Comparison of ENCODE assay signal across 27 cellular contexts in genomic region chr9:111034146-111034545, GRCh38. TPM values are rescaled to one million over a fixed set of nuclear protein-coding genes. Genes with fewer than 3 reads are reported as not detected.
DNase-seq lines count a peak whose midpoint lies in the region; ATAC-seq, FAIRE-seq and TF ChIP-seq lines count a peak whose summit lies in the region.
"Had no signal": no experiment of that assay in that cellular context is flagged by ENCODE, and none has a peak within 500 bp of the region (broad histone marks: within the 10 kb centered on the region; RNA-seq: fewer than 3 reads in every experiment).

No MANE protein-coding gene starts in this region.

- H3K27ac ChIP-seq in hepatocyte (no peak overlapping the region), aorta (ENCODE audit: low read depth in 1 of 2, low read length in 2 of 2) (no peak overlapping the region), small intestine (ENCODE audit: low read depth in 1 of 2, low read length in 1 of 2) (no peak overlapping the region)
- H3K27ac ChIP-seq: parathyroid adenoma had no signal

- no peaks in the 10 kb centered on the region for H3K36me3 ChIP-seq in hepatocyte (replicated peaks; ENCODE audit: insufficient read depth, low read depth)
- H3K36me3 ChIP-seq in skeletal muscle satellite cell (ENCODE audit: insufficient read depth, low read length), result peaks cover 27% of the 10 kb centered on the region
- H3K36me3 ChIP-seq in aorta (ENCODE audit: control insufficient read depth in 1 of 2, insufficient read depth in 2 of 2, low read length in 1 of 2), result peaks cover 1 to 6% of the 10 kb centered on the region in 2 donors
- peaks cover 1 to 3% of the 10 kb centered on the region in 2 donors for H3K36me3 ChIP-seq in small intestine (ENCODE audit: control insufficient read depth in 2 of 2, insufficient read depth in 2 of 2, low read length in 2 of 2)

- ATAC-seq in stimulated activated effector memory CD8-positive, alpha-beta T cell treated with anti-CD3 and anti-CD28 coated beads, Interleukin-12 subunit alpha, Interleukin-12 subunit beta, amount 100 ng/mL, for 72 hours, result no peak
- no peak for ATAC-seq in aorta (ENCODE audit: low FRiP score)
- no peak for ATAC-seq in HG03460 (IDR thresholded peaks at IDR 0.05; ENCODE audit: unreplicated experiment)
- ATAC-seq: activated naive CD8-positive, alpha-beta T cell treated with anti-CD3 and anti-CD28 coated beads, Interleukin-2, amount 50 U/mL, for 24 hours; GM23338; naive thymus-derived CD8-positive, alpha-beta T cell; stimulated activated naive CD8-positive, alpha-beta T cell treated with anti-CD3 and anti-CD28 coated beads, Interleukin-15, amount 100 ng/mL, for 72 hours; WTC11 had no signal

- peaks cover 5% of the 10 kb centered on the region for H3K4me1 Mint-ChIP-seq in stimulated activated effector memory CD8-positive, alpha-beta T cell treated with anti-CD3 and anti-CD28 coated beads, Interleukin-12 subunit alpha, Interleukin-12 subunit beta, amount 100 ng/mL, for 72 hours

- intact Hi-C loops in aorta (cut with DNase I), result loop anchor here (10.0 kb wide), 2 partner anchors 379 to 389 kb away; no protein-coding TSS in a partner anchor

- no peaks in the 10 kb centered on the region for H3K9me3 ChIP-seq in hepatocyte (ENCODE audit: low read depth)
- H3K9me3 ChIP-seq in skeletal muscle satellite cell (replicated peaks; ENCODE audit: low read length), result no peaks in the 10 kb centered on the region
- H3K9me3 ChIP-seq in aorta (ENCODE audit: control insufficient read depth, low read length), result no peaks in the 10 kb centered on the region
- no peaks in the 10 kb centered on the region for H3K9me3 ChIP-seq in small intestine (ENCODE audit: control insufficient read depth, low read depth)

- peak overlapping the region; percentile 87 for H3K4me2 ChIP-seq in hepatocyte
- H3K4me2 ChIP-seq in skeletal muscle satellite cell (ENCODE audit: low read length), result peak overlapping the region; percentile 85
- H3K4me2 ChIP-seq: GM23338 had no signal

- peaks cover 18% of the 10 kb centered on the region for H3K4me1 ChIP-seq in hepatocyte (ENCODE audit: insufficient read depth)
- peaks cover 35% of the 10 kb centered on the region for H3K4me1 ChIP-seq in skeletal muscle satellite cell (ENCODE audit: control insufficient read depth, insufficient read depth, low read length)
- H3K4me1 ChIP-seq in aorta (ENCODE audit: control insufficient read depth in 1 of 2, insufficient read depth in 2 of 2, low read length in 2 of 2), result peaks cover 2 to 8% of the 10 kb centered on the region in 2 donors
- no peaks in the 10 kb centered on the region for H3K4me1 ChIP-seq in small intestine (ENCODE audit: control insufficient read depth in 2 of 2, insufficient read depth in 1 of 2, low read depth in 1 of 2, low read length in 1 of 2)
- H3K4me1 ChIP-seq: parathyroid adenoma had no signal

- H4K20me1 ChIP-seq in hepatocyte (ENCODE audit: insufficient read depth, poor library complexity, severe bottlenecking), result peaks cover 38% of the 10 kb centered on the region

- no peak overlapping the region for H3K27ac Mint-ChIP-seq in stimulated activated effector memory CD8-positive, alpha-beta T cell treated with anti-CD3 and anti-CD28 coated beads, Interleukin-12 subunit alpha, Interleukin-12 subunit beta, amount 100 ng/mL, for 72 hours
- H3K27ac Mint-ChIP-seq: activated naive CD8-positive, alpha-beta T cell treated with anti-CD3 and anti-CD28 coated beads, Interleukin-2, amount 50 U/mL, for 24 hours; CD4-positive, alpha-beta memory T cell; GM23338; stimulated activated naive CD8-positive, alpha-beta T cell treated with anti-CD3 and anti-CD28 coated beads, Interleukin-15, amount 100 ng/mL, for 72 hours; WTC11 had no signal

- no peak overlapping the region for H3K9ac ChIP-seq in skeletal muscle satellite cell (ENCODE audit: low read depth, low read length)
- H3K9ac ChIP-seq: parathyroid adenoma had no signal

- 30% methylated on average over 2 of the region's 2 CpGs for whole genome bisulfite sequencing in hepatocyte (ENCODE audit: low lambda C conversion rate, missing lambda C conversion rate)
- WGBS in aorta, 2 donors, result 32 to 38% methylated on average over 2 of the region's 2 CpGs
- 55 to 85% (median 82%) methylated on average over 2 of the region's 2 CpGs for WGBS in small intestine, 3 donors

- H3K9me3 Mint-ChIP-seq in stimulated activated effector memory CD8-positive, alpha-beta T cell treated with anti-CD3 and anti-CD28 coated beads, Interleukin-12 subunit alpha, Interleukin-12 subunit beta, amount 100 ng/mL, for 72 hours, result peaks cover 4% of the 10 kb centered on the region
- H3K9me3 Mint-ChIP-seq: activated naive CD8-positive, alpha-beta T cell treated with anti-CD3 and anti-CD28 coated beads, Interleukin-2, amount 50 U/mL, for 24 hours; GM23338; stimulated activated naive CD8-positive, alpha-beta T cell treated with anti-CD3 and anti-CD28 coated beads, Interleukin-15, amount 100 ng/mL, for 72 hours; WTC11 had no signal

- peak overlapping the region; percentile 3; the same call in 1 of the 2 replicates for H3K4me3 ChIP-seq in AG09309 (ENCODE audit: control insufficient read depth, low read depth, low read length)
- peak overlapping the region; percentile 95 for H3K4me3 ChIP-seq in WI38 (ENCODE audit: low read depth, low read length)
- H3K4me3 ChIP-seq in hepatocyte, result no peak overlapping the region
- peak overlapping the region; percentile 76 for H3K4me3 ChIP-seq in skeletal muscle satellite cell (ENCODE audit: low read length)
- H3K4me3 ChIP-seq in aorta (ENCODE audit: low read length in 2 of 2), result peak overlapping the region in 1 of 2 donors; percentile 19
- H3K4me3 ChIP-seq in small intestine (ENCODE audit: low read depth in 1 of 2, low read length in 2 of 2), result no peak overlapping the region
- H3K4me3 ChIP-seq: GM23338 had no signal

- H3K27me3 ChIP-seq in hepatocyte (no peaks in the 10 kb centered on the region), skeletal muscle satellite cell (ENCODE audit: control insufficient read depth, insufficient read depth, low read length) (no peaks in the 10 kb centered on the region), aorta (ENCODE audit: control insufficient read depth in 1 of 2, insufficient read depth in 2 of 2, low read length in 1 of 2) (no peaks in the 10 kb centered on the region), small intestine (ENCODE audit: control insufficient read depth in 2 of 2, insufficient read depth in 2 of 2, low read length in 2 of 2) (peaks cover 0 to 3% of the 10 kb centered on the region in 2 donors)

- no peak for FAIRE-seq in small intestine (lab: Jason Lieb, UNC)
- FAIRE-seq: keratinocyte had no signal

- no peak for DNase-seq in AG09309 (ENCODE audit: low read depth)
- no peak for DNase-seq in hepatocyte (ENCODE audit: low spot score)
- DNase-seq in stimulated activated effector memory CD8-positive, alpha-beta T cell treated with anti-CD3 and anti-CD28 coated beads, Interleukin-12 subunit alpha, Interleukin-12 subunit beta, amount 100 ng/mL, for 72 hours (ENCODE audit: low spot score in 2 of 2), result no peak
- no peak for DNase-seq in aorta
- DNase-seq in small intestine, result no peak
- DNase-seq: ACHN; activated CD4-positive, alpha-beta T cell treated with anti-CD3 and anti-CD28 coated beads, Interleukin-2, amount 50 U/mL, for 48 hours; activated effector memory CD4-positive, alpha-beta T cell treated with Interleukin-2 at 50 U/mL for 16 hours; activated naive CD8-positive, alpha-beta T cell treated with anti-CD3 and anti-CD28 coated beads, Interleukin-2, amount 50 U/mL, for 24 hours; CD4-positive, alpha-beta memory T cell; DMS53; foreskin melanocyte; naive thymus-derived CD8-positive, alpha-beta T cell; NCI-H187 treated with DMSO at 0.1 percent for 48 hours; NCI-H345; stimulated activated CD4-positive, alpha-beta T cell treated with anti-CD3 and anti-CD28 coated beads, Interleukin-4, amount 100 ng/mL, for 24 hours; stimulated activated naive CD8-positive, alpha-beta T cell treated with anti-CD3 and anti-CD28 coated beads, Interleukin-15, amount 100 ng/mL, for 72 hours had no signal

- no peaks in the 10 kb centered on the region for H3K36me3 Mint-ChIP-seq in stimulated activated effector memory CD8-positive, alpha-beta T cell treated with anti-CD3 and anti-CD28 coated beads, Interleukin-12 subunit alpha, Interleukin-12 subunit beta, amount 100 ng/mL, for 72 hours
- H3K36me3 Mint-ChIP-seq: WTC11 had no signal

- no peak overlapping the region for H2AFZ ChIP-seq in hepatocyte
- H2AFZ ChIP-seq: GM23338, parathyroid adenoma had no signal

- no peaks in the 10 kb centered on the region for H3K9me2 ChIP-seq in hepatocyte (replicated peaks; ENCODE audit: insufficient read depth)

- H3K4me3 Mint-ChIP-seq in stimulated activated effector memory CD8-positive, alpha-beta T cell treated with anti-CD3 and anti-CD28 coated beads, Interleukin-12 subunit alpha, Interleukin-12 subunit beta, amount 100 ng/mL, for 72 hours, result no peak overlapping the region
- H3K4me3 Mint-ChIP-seq: activated naive CD8-positive, alpha-beta T cell treated with anti-CD3 and anti-CD28 coated beads, Interleukin-2, amount 50 U/mL, for 24 hours; CD4-positive, alpha-beta memory T cell; GM23338; naive thymus-derived CD8-positive, alpha-beta T cell; stimulated activated naive CD8-positive, alpha-beta T cell treated with anti-CD3 and anti-CD28 coated beads, Interleukin-15, amount 100 ng/mL, for 72 hours; WTC11 had no signal

- peaks cover 80% of the 10 kb centered on the region for H3K79me2 ChIP-seq in hepatocyte
- H3K79me2 ChIP-seq: parathyroid adenoma had no signal

- TF ChIP-seq CTCF in AG09309 (IDR thresholded peaks at IDR 0.05; ENCODE audit: control insufficient read depth, insufficient read depth, low read depth, low read length, missing control alignments) (no peak), WI38 (IDR thresholded peaks at IDR 0.05; ENCODE audit: low read depth, low read length) (no peak), hepatocyte (IDR thresholded peaks at IDR 0.05; ENCODE audit: poor library complexity) (no peak)

RNA-seq across cellular contexts. Expression of gene LPAR1, which starts 4.1 kb away (rescaled TPM):
- total RNA-seq in hepatocyte (36.8 and 45.9 TPM in 2 replicates), aorta (100 to 1,000 TPM in 1 of 2 donors, 10 to 100 TPM in 1; 97.7 to 125 TPM)
- polyA plus RNA-seq in hepatocyte (20.2 and 24.2 TPM in 2 replicates), aorta (10 to 100 TPM; 28.1 to 91.0 TPM), small intestine (10 to 100 TPM in 1 of 3 donors, 1 to 10 TPM in 2; 7.4 to 13.6 (median 9.2) TPM)
- total RNA-seq in skeletal muscle satellite cell (2012; rRNA removed), result 91.3 and 120 TPM in 2 replicates
- total RNA-seq: HT-29; lung microvascular endothelial cell; naive thymus-derived CD8-positive, alpha-beta T cell; T-helper 2 cell treated with Interferon-gamma antibody and Interleukin-4, amounts not matched to agents 100 ng/mL and 5 ng/mL, for 36 hours had no signal
- polyA plus RNA-seq: CD4-positive, alpha-beta memory T cell; naive thymus-derived CD8-positive, alpha-beta T cell had no signal

Comparison
In these comparisons a context has a peak if more than half of its experiments do, and no peak if none do; other contexts are left out.
1. H3K4me3 ChIP-seq: peak in AG09309 (single experiment), WI38 (single experiment) and skeletal muscle satellite cell (single experiment); none in hepatocyte (single experiment) and small intestine (0 of 2).